Comparison of ENCODE assay signal across 14 cellular contexts in the genomic region with DNA sequence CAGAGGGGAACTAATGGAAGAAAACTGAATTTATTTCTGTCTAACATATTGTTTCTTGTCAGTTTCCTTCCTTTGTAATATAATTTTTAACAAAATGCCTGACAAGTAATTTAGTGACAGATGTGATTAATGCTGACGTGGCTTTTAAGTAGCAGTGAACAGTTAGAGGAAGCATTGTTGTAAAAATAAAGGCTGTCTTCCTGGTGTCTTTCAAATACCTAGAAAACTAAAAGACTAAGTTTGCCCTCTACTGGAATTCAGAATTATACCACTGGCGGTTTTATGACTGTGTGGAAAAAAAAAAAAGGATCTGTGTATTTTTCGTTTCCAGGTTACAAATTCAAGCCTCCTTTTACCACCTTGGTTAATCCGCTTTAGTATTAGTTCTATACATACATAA.
DNase-seq lines count a peak whose midpoint lies in the region; ATAC-seq and TF ChIP-seq lines count a peak whose summit lies in the region.
"Had no signal": no experiment of that assay in that cellular context is flagged by ENCODE, and none has a peak within 500 bp of the region (broad histone marks: within the 10 kb centered on the region; RNA-seq: fewer than 3 reads in every experiment).

No MANE protein-coding gene starts in this region.

- intact Hi-C loops in left lung (cut with DNase I): no loop called here

- H3K36me3 ChIP-seq in left lung: no peaks in the 10 kb centered on the region
- H3K36me3 ChIP-seq: BLaER1 treated with 17β-estradiol and CSF1 and Interleukin-3, amounts not matched to agents 10 nM and 100 nM; spleen had no signal

- TF ChIP-seq CTCF in C4-2B (conservative IDR thresholded peaks at IDR 0.05) (peak; percentile 45), left lung (IDR thresholded peaks at IDR 0.05) (no peak), foreskin fibroblast (IDR thresholded peaks at IDR 0.05; ENCODE audit: low read depth, low read length) (no peak)

- H3K27ac ChIP-seq in C4-2B (no peak overlapping the region), left lung (no peak overlapping the region)

- DNase-seq in Kasumi-1 (lab: John Stamatoyannopoulos, UW) (peak; percentile 2 to 5), RPMI8226 (peak; percentile 69), left lung (no peak), UCSD-AML1 (lab: John Stamatoyannopoulos, UW; ENCODE audit: unreplicated experiment) (no peak), foreskin fibroblast (no peak), NOMO-1 treated with dmso at 0.1 percent for 144 hours (lab: John Stamatoyannopoulos, UW; ENCODE audit: unreplicated experiment) (no peak)
- DNase-seq in stimulated activated naive CD8-positive, alpha-beta T cell treated with anti-CD3 and anti-CD28 coated beads, Interleukin-15, Interleukin-2, amounts not matched to agents 100 U/mL and 50 U/mL, for 24 hours: no peak
- DNase-seq: activated CD4-positive, alpha-beta T cell treated with anti-CD3 and anti-CD28 coated beads for 1 hour; natural killer cell; NCI-H2227 treated with DMSO at 0.1 percent for 48 hours; SHP77; spleen had no signal

- H3K9me3 ChIP-seq in left lung: no peaks in the 10 kb centered on the region
- H3K9me3 ChIP-seq: BLaER1 treated with 17β-estradiol and CSF1 and Interleukin-3, amounts not matched to agents 10 nM and 100 nM; spleen had no signal

- peak; percentile 21 for ATAC-seq in left lung
- ATAC-seq in stimulated activated naive CD8-positive, alpha-beta T cell treated with anti-CD3 and anti-CD28 coated beads, Interleukin-15, Interleukin-2, amounts not matched to agents 100 U/mL and 50 U/mL, for 24 hours: no peak
- ATAC-seq: natural killer cell had no signal

- no peaks in the 10 kb centered on the region for H3K4me1 ChIP-seq in left lung
- H3K4me1 ChIP-seq: spleen had no signal

- H3K4me3 ChIP-seq in left lung: no peak overlapping the region
- no peak overlapping the region for H3K4me3 ChIP-seq in foreskin fibroblast (ENCODE audit: low read depth in 1 of 2, low read length in 2 of 2)
- H3K4me3 ChIP-seq: BLaER1 treated with 17β-estradiol and CSF1 and Interleukin-3, amounts not matched to agents 10 nM and 100 nM; spleen had no signal

- H3K27me3 ChIP-seq in left lung: no peaks in the 10 kb centered on the region
- H3K27me3 ChIP-seq: BLaER1 treated with 17β-estradiol and CSF1 and Interleukin-3, amounts not matched to agents 10 nM and 100 nM; spleen had no signal

Comparison
In these comparisons a context has a peak if more than half of its experiments do, and no peak if none do; other contexts are left out.
1. DNase-seq: peak in Kasumi-1 (2 of 2) and RPMI8226 (single experiment); none in left lung (0 of 2), UCSD-AML1 (single experiment), foreskin fibroblast (0 of 2), stimulated activated naive CD8-positive, alpha-beta T cell treated with anti-CD3 and anti-CD28 coated beads, Interleukin-15, Interleukin-2, amounts not matched to agents 100 U/mL and 50 U/mL, for 24 hours (single experiment) and NOMO-1 treated with dmso at 0.1 percent for 144 hours (single experiment).